In the genomic region with DNA sequence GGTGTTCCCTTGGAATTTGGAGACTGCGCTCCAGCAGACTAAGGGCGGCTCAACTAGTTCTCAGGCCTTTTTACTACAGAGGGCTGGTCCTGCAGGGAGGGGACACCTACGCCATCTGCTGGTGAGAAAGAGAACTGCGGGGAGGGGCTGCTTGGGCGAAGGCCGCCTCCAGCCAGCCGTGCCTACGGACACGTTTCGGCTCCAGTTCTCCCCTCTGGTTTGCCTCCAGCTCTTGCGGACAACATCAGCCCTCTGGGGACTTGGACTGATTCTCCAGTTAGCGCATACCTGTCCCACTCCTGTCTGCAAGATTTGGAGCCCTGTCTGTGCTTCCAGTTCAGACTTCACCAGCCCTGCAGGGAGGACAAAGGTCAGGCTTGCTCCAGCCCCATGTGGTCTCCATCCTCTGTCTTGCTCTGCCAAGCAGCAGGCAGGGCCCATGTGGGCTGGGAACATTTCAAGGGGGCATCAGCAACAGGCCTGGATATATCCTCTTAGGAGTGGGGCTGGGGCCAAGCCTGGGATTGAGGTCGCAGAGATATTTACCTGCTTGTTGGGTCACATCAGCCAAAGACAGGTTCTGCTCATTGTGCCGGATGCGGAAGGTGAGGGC, we compare ENCODE assay signal across 8 cellular contexts. TPM values are rescaled to one million over a fixed set of nuclear protein-coding genes. Genes with fewer than 3 reads are reported as not detected.
DNase-seq lines count a peak whose midpoint lies in the region; ATAC-seq and TF ChIP-seq lines count a peak whose summit lies in the region.

No MANE protein-coding gene starts in this region.

- H3K4me3 ChIP-seq in colonic mucosa: no peak overlapping the region
- H3K4me3 ChIP-seq in lower leg skin (ENCODE audit: low read depth, poor library complexity, severe bottlenecking): no peak overlapping the region

- peak; percentile 100 for TF ChIP-seq CTCF in colonic mucosa (IDR thresholded peaks at IDR 0.05)
- peak in 1 of 3 donors; percentile 96 for TF ChIP-seq CTCF in lower leg skin (IDR thresholded peaks at IDR 0.05)

- DNase-seq in SIG-M5 treated with dmso at 0.1 percent for 504 hours (lab: John Stamatoyannopoulos, UW; ENCODE audit: unreplicated experiment): peak; percentile 69
- no peak for DNase-seq in SIG-M5 (lab: John Stamatoyannopoulos, UW)
- peak; percentile 36 for DNase-seq in NCI-H526 treated with DMSO at 0.1 percent for 48 hours (lab: John Stamatoyannopoulos, UW)
- DNase-seq in activated CD4-positive, alpha-beta T cell treated with anti-CD3 and anti-CD28 coated beads for 48 hours: peak; percentile 93
- peak; percentile 93 for DNase-seq in colonic mucosa
- peak; percentile 83 to 97 for DNase-seq in lower leg skin (ENCODE audit: low spot score in 2 of 2)
- peak; percentile 79 to 88 (median 83) for DNase-seq in stimulated activated CD4-positive, alpha-beta T cell treated with anti-CD3 and anti-CD28 coated beads, TNF-alpha, amount 100 ng/mL, for 48 hours (ENCODE audit: low read depth in 3 of 3)

- H3K27me3 ChIP-seq in colonic mucosa: peaks cover 6% of the 10 kb centered on the region

- 17% methylated on average over 15 of the region's 15 CpGs for WGBS in lower leg skin, 2 donors

- H3K4me1 ChIP-seq in colonic mucosa: no peaks in the 10 kb centered on the region

- H3K9ac ChIP-seq in colonic mucosa (ENCODE audit: low read depth in 2 of 2, low read length in 2 of 2): no peak overlapping the region

- H3K36me3 ChIP-seq in colonic mucosa: no peaks in the 10 kb centered on the region

- ATAC-seq in HG03175 (IDR thresholded peaks at IDR 0.05; ENCODE audit: unreplicated experiment): peak; percentile 65

- H3K27ac ChIP-seq in colonic mucosa: no peak overlapping the region

- TF ChIP-seq POLR2A in lower leg skin (IDR thresholded peaks at IDR 0.05): no peak

- intact Hi-C loops in colonic mucosa (cut with DNase I) (loop anchor here (5.0 to 10.0 kb wide), 2 partner anchors 74 to 242 kb away; a partner anchor contains a TSS), lower leg skin (cut with DNase I; ENCODE audit: low total_unique reads) (loop anchor here (5.0 kb wide), 1 partner anchor 137 kb away; a partner anchor contains a TSS)

- no peaks in the 10 kb centered on the region for H3K9me3 ChIP-seq in colonic mucosa

RNA-seq across cellular contexts. Expression of a gene that starts 10.3 kb away (rescaled TPM):
- 1 to 10 TPM; 1.9 to 2.0 TPM for total RNA-seq in colonic mucosa
- under 1 TPM in 1 of 4 donors, not detected in 3; 0.23 TPM for total RNA-seq in lower leg skin

RNA-seq across cellular contexts. Expression of a gene that starts 19.7 kb away (rescaled TPM):
- total RNA-seq in colonic mucosa (10 to 100 TPM; 65.8 to 71.1 TPM), lower leg skin (100 to 1,000 TPM; 125 to 152 (median 140) TPM)

RNA-seq across cellular contexts. Expression of a gene that starts 33.7 kb away (rescaled TPM):
- total RNA-seq in colonic mucosa (not detected), lower leg skin (not detected)

RNA-seq across cellular contexts. Expression of a gene that starts 45.1 kb away (rescaled TPM):
- total RNA-seq in colonic mucosa: 100 to 1,000 TPM in 1 of 2 donors, 10 to 100 TPM in 1; 68.4 to 149 TPM
- total RNA-seq in lower leg skin: 100 to 1,000 TPM; 181 to 522 (median 240) TPM

RNA-seq across cellular contexts. Expression of a gene that starts 45.8 kb away (rescaled TPM):
- total RNA-seq in colonic mucosa (not detected), lower leg skin (not detected)
